Comparison of ENCODE assay signal across 13 cellular contexts in genomic region chr11:36010010-36010740, GRCh38.
DNase-seq lines count a peak whose midpoint lies in the region; ATAC-seq and TF ChIP-seq lines count a peak whose summit lies in the region.
"Had no signal": no experiment of that assay in that cellular context is flagged by ENCODE, and none has a peak within 500 bp of the region (broad histone marks: within the 10 kb centered on the region; RNA-seq: fewer than 3 reads in every experiment).

No MANE protein-coding gene starts in this region.

- DNase-seq in COR-L47 (lab: John Stamatoyannopoulos, UW): peak; percentile 41
- peak; percentile 91 for DNase-seq in NCI-H2171 treated with DMSO at 0.1 percent for 48 hours (lab: John Stamatoyannopoulos, UW)
- DNase-seq in cardiac fibroblast (ENCODE audit: low read depth in 2 of 2): peak; percentile 48 to 63
- peak; percentile 75 for DNase-seq in iris pigment epithelial cell (ENCODE audit: low read depth)
- no peak for DNase-seq in NCI-H1417 treated with DMSO at 0.1 percent for 48 hours (lab: John Stamatoyannopoulos, UW)
- DNase-seq: activated CD8-positive, alpha-beta memory T cell treated with anti-CD3 and anti-CD28 coated beads for 24 hours; BE2C; GDM1; glutamatergic neuron; testis had no signal

- H3K4me3 ChIP-seq in cardiac fibroblast (replicated peaks in 1 of 2; ENCODE audit: low read depth in 2 of 2, low read length in 2 of 2): peak overlapping the region in 1 of 2 donors; percentile 12
- H3K4me3 ChIP-seq: testis had no signal

- ATAC-seq in HG03139 (IDR thresholded peaks at IDR 0.05; ENCODE audit: unreplicated experiment) (no peak), GM19455 (IDR thresholded peaks at IDR 0.05; ENCODE audit: unreplicated experiment) (no peak), GM19324 (IDR thresholded peaks at IDR 0.05; ENCODE audit: low FRiP score, unreplicated experiment) (no peak)

- TF ChIP-seq CTCF in cardiac fibroblast (IDR thresholded peaks at IDR 0.05; ENCODE audit: low read depth, low read length): no peak
